Comparison of ENCODE assay signal across 1 cellular context in the genomic region with DNA sequence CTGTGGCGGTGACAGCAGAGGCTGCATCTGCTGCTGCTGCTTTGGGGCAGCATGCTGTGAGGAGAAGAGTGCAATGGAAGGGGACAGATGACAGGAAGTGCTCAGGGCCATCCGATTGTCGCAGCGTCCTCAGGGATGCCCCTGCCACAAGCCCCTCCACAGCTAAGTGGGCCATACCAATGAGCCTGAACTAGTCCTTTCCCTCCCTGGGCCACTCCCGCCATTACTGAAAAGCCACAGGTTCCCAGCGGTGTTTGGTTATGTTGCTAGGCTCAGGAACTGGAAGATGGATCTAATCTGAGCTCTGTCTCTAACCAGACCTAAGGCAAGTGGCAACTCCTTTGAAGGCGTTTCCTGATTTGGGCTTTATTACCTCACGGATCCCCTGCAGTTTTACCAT.
TF ChIP-seq lines count a peak whose summit lies in the region.

No MANE protein-coding gene starts in this region.

TF ChIP-seq in GM23338, 12 proteins besides CTCF, POLR2A, EP300 and RAD21 (continued from another document):
- TF ChIP-seq, protein P1, sequence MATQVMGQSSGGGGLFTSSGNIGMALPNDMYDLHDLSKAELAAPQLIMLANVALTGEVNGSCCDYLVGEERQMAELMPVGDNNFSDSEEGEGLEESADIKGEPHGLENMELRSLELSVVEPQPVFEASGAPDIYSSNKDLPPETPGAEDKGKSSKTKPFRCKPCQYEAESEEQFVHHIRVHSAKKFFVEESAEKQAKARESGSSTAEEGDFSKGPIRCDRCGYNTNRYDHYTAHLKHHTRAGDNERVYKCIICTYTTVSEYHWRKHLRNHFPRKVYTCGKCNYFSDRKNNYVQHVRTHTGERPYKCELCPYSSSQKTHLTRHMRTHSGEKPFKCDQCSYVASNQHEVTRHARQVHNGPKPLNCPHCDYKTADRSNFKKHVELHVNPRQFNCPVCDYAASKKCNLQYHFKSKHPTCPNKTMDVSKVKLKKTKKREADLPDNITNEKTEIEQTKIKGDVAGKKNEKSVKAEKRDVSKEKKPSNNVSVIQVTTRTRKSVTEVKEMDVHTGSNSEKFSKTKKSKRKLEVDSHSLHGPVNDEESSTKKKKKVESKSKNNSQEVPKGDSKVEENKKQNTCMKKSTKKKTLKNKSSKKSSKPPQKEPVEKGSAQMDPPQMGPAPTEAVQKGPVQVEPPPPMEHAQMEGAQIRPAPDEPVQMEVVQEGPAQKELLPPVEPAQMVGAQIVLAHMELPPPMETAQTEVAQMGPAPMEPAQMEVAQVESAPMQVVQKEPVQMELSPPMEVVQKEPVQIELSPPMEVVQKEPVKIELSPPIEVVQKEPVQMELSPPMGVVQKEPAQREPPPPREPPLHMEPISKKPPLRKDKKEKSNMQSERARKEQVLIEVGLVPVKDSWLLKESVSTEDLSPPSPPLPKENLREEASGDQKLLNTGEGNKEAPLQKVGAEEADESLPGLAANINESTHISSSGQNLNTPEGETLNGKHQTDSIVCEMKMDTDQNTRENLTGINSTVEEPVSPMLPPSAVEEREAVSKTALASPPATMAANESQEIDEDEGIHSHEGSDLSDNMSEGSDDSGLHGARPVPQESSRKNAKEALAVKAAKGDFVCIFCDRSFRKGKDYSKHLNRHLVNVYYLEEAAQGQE (IDR thresholded peaks at IDR 0.05; ENCODE audit: unreplicated experiment): no peak
